In genomic region chr15:67063689-67064606, GRCh38 we compare ENCODE assay signal across 1 cellular context.
TF ChIP-seq lines count a peak whose summit lies in the region.

No MANE protein-coding gene starts in this region.

TF ChIP-seq in HEK293, 187 proteins besides CTCF, POLR2A, EP300 and RAD21 (continued from another document):
- TF ChIP-seq TSHZ1 (tag by site-specific recombination; IDR thresholded peaks at IDR 0.05; ENCODE audit: borderline replicate concordance) (peak; percentile 80; the same call in 1 of the 2 replicates), ZBTB26 (tag by site-specific recombination; optimal IDR thresholded peaks at IDR 0.05) (no peak), ZNF391 (tag by site-specific recombination; IDR thresholded peaks at IDR 0.05; ENCODE audit: borderline replicate concordance, low read depth) (no peak; the same call in 1 of the 2 replicates), PRDM1 (tag by site-specific recombination; IDR thresholded peaks at IDR 0.05) (peak; percentile 95)
